ENCODE assay signal across 10 cellular contexts in genomic region chr1:17539202-17539525, GRCh38. TPM values are rescaled to one million over a fixed set of nuclear protein-coding genes. Genes with fewer than 3 reads are reported as not detected.
A peak's percentile ranks its signal among the peaks of the same experiment; 100 is the strongest.
DNase-seq lines count a peak whose midpoint lies in the region; ATAC-seq and TF ChIP-seq lines count a peak whose summit lies in the region.
"Had no signal": no experiment of that assay in that cellular context is flagged by ENCODE, and none has a peak within 500 bp of the region (broad histone marks: within the 10 kb centered on the region; RNA-seq: fewer than 3 reads in every experiment).

No MANE protein-coding gene starts in this region.

- no peaks in the 10 kb centered on the region for H3K36me3 Mint-ChIP-seq in activated T-cell treated with anti-CD3 and anti-CD28 coated beads, Interleukin-2, amount 50 U/mL, for 72 hours (ENCODE audit: insufficient read depth in 2 of 2)
- H3K36me3 Mint-ChIP-seq in dendritic cell treated with granulocyte-macrophage colony-stimulating factor and Interleukin-4, amounts not matched to agents 40 ng/mL and 50 ng/mL, for 4 days (ENCODE audit: low read depth), result no peaks in the 10 kb centered on the region

- peak overlapping the region; percentile 59 to 73 for H3K4me3 Mint-ChIP-seq in activated T-cell treated with anti-CD3 and anti-CD28 coated beads, Interleukin-2, amount 50 U/mL, for 72 hours
- peak overlapping the region; percentile 83 for H3K4me3 Mint-ChIP-seq in dendritic cell treated with granulocyte-macrophage colony-stimulating factor and Interleukin-4, amounts not matched to agents 40 ng/mL and 50 ng/mL, for 4 days

- no peak for TF ChIP-seq POLR2A in transverse colon (IDR thresholded peaks at IDR 0.05)

- intact Hi-C loops in dendritic cell treated with granulocyte-macrophage colony-stimulating factor and Interleukin-4, amounts not matched to agents 40 ng/mL and 50 ng/mL, for 4 days (cut with micrococcal nuclease), result no loop called here
- intact Hi-C loops in transverse colon (cut with DNase I; ENCODE audit: low total_unique reads), result no loop called here

- H3K9me3 Mint-ChIP-seq in activated T-cell treated with anti-CD3 and anti-CD28 coated beads, Interleukin-2, amount 50 U/mL, for 72 hours, result no peaks in the 10 kb centered on the region
- no peaks in the 10 kb centered on the region for H3K9me3 Mint-ChIP-seq in dendritic cell treated with granulocyte-macrophage colony-stimulating factor and Interleukin-4, amounts not matched to agents 40 ng/mL and 50 ng/mL, for 4 days

- H3K4me1 ChIP-seq in mucosa of rectum (ENCODE audit: control insufficient read depth in 2 of 2, insufficient read depth in 2 of 2, low read length in 2 of 2), result peaks cover 22 to 26% of the 10 kb centered on the region in 2 donors
- peaks cover 6 to 55% (median 42%) of the 10 kb centered on the region in 4 donors for H3K4me1 ChIP-seq in transverse colon
- H3K4me1 ChIP-seq: BE2C had no signal

- no peak overlapping the region for H3K27ac Mint-ChIP-seq in activated T-cell treated with anti-CD3 and anti-CD28 coated beads, Interleukin-2, amount 50 U/mL, for 72 hours
- peak overlapping the region; percentile 72 for H3K27ac Mint-ChIP-seq in dendritic cell treated with granulocyte-macrophage colony-stimulating factor and Interleukin-4, amounts not matched to agents 40 ng/mL and 50 ng/mL, for 4 days

- no peak for DNase-seq in activated T-cell treated with anti-CD3 and anti-CD28 coated beads, Interleukin-2, amount 50 U/mL, for 72 hours
- DNase-seq in activated T-cell treated with anti-CD3 and anti-CD28 coated beads, Interleukin-2, amount 50 U/mL, for 48 hours, result no peak
- DNase-seq in transverse colon (no peak), SKM-1 treated with dmso at 0.1 percent for 144 hours (lab: John Stamatoyannopoulos, UW; ENCODE audit: unreplicated experiment) (no peak), germinal center (ENCODE audit: low spot score) (no peak)
- DNase-seq: activated effector memory CD4-positive, alpha-beta T cell treated with Interleukin-2 at 50 U/mL for 16 hours had no signal

- H3K9me3 ChIP-seq in mucosa of rectum (ENCODE audit: control insufficient read depth in 2 of 2, low read length in 2 of 2) (no peaks in the 10 kb centered on the region), transverse colon (no peaks in the 10 kb centered on the region)
- H3K9me3 ChIP-seq: BE2C had no signal

- in situ Hi-C loops in transverse colon (cut with MboI; ENCODE audit: low pct_ligation_motif_present in 1 of 4, low pct_unique_long_range_greater_than_20kb in 1 of 4, low sequenced_read_pairs in 3 of 4), result no loop called here

- no peak for TF ChIP-seq EP300 in transverse colon (IDR thresholded peaks at IDR 0.05; ENCODE audit: low read depth)

- H3K27ac ChIP-seq in mucosa of rectum (ENCODE audit: low read depth in 2 of 2, low read length in 2 of 2) (peak overlapping the region; percentile 61 to 66), transverse colon (peak overlapping the region; percentile 82 to 92 (median 88))

- H3K36me3 ChIP-seq in mucosa of rectum (ENCODE audit: control insufficient read depth in 2 of 2, insufficient read depth in 2 of 2, low read length in 2 of 2), result peaks cover 0 to 3% of the 10 kb centered on the region in 2 donors
- no peaks in the 10 kb centered on the region for H3K36me3 ChIP-seq in transverse colon
- H3K36me3 ChIP-seq: BE2C had no signal

- no peak for TF ChIP-seq CTCF in transverse colon (IDR thresholded peaks at IDR 0.05)

- H3K4me3 ChIP-seq in mucosa of rectum (ENCODE audit: low read length in 2 of 2) (peak overlapping the region; percentile 9 to 59), transverse colon (peak overlapping the region; percentile 29 to 76 (median 42))

- peak overlapping the region in 1 of 2 donors; percentile 76 for H3K9ac ChIP-seq in mucosa of rectum (ENCODE audit: low read depth in 1 of 2, low read length in 2 of 2)

- ATAC-seq in activated T-cell treated with anti-CD3 and anti-CD28 coated beads, Interleukin-2, amount 50 U/mL, for 72 hours (replicated peaks in 1 of 2), result no peak
- no peak for ATAC-seq in GM21367 (IDR thresholded peaks at IDR 0.05; ENCODE audit: unreplicated experiment)

- H3K4me1 Mint-ChIP-seq in activated T-cell treated with anti-CD3 and anti-CD28 coated beads, Interleukin-2, amount 50 U/mL, for 72 hours (ENCODE audit: low read depth), result peaks cover 9% of the 10 kb centered on the region
- peaks cover 55% of the 10 kb centered on the region for H3K4me1 Mint-ChIP-seq in dendritic cell treated with granulocyte-macrophage colony-stimulating factor and Interleukin-4, amounts not matched to agents 40 ng/mL and 50 ng/mL, for 4 days (ENCODE audit: low read depth)

- H3K27me3 ChIP-seq in mucosa of rectum (ENCODE audit: control insufficient read depth in 2 of 2, insufficient read depth in 2 of 2, low read length in 2 of 2) (no peaks in the 10 kb centered on the region), transverse colon (no peaks in the 10 kb centered on the region)
- H3K27me3 ChIP-seq: BE2C had no signal

- 8% methylated on average over 20 of the region's 20 CpGs; no CpG with 5 or more reads in 1 of the 2 donors for WGBS in transverse colon (ENCODE audit: low coverage in 1 of 2), 2 donors

- peaks cover 36% of the 10 kb centered on the region for H3K27me3 Mint-ChIP-seq in activated T-cell treated with anti-CD3 and anti-CD28 coated beads, Interleukin-2, amount 50 U/mL, for 72 hours (ENCODE audit: low read depth)
- peaks cover 52% of the 10 kb centered on the region for H3K27me3 Mint-ChIP-seq in dendritic cell treated with granulocyte-macrophage colony-stimulating factor and Interleukin-4, amounts not matched to agents 40 ng/mL and 50 ng/mL, for 4 days

RNA-seq across cellular contexts. Expression of gene ARHGEF10L, which starts 0.3 kb away (rescaled TPM):
- total RNA-seq in activated T-cell treated with anti-CD3 and anti-CD28 coated beads, Interleukin-2, amount 50 U/mL, for 72 hours, result not detected
- 100 to 1,000 TPM; 115 to 326 (median 199) TPM for total RNA-seq in transverse colon

Comparison
In these comparisons a context has a peak if more than half of its experiments do, and no peak if none do; other contexts are left out.
1. RNA of gene ARHGEF10L, which starts 0.3 kb away (total RNA-seq): 115 to 326 TPM in transverse colon; not detected in activated T-cell treated with anti-CD3 and anti-CD28 coated beads, Interleukin-2, amount 50 U/mL, for 72 hours; every median in the first group is over 100 times any median in the second.